In genomic region chr12:69821032-69821431, GRCh38 we compare ENCODE assay signal across 34 cellular contexts. TPM values are rescaled to one million over a fixed set of nuclear protein-coding genes. Genes with fewer than 3 reads are reported as not detected.
DNase-seq lines count a peak whose midpoint lies in the region; ATAC-seq, FAIRE-seq and TF ChIP-seq lines count a peak whose summit lies in the region.
"Had no signal": no experiment of that assay in that cellular context is flagged by ENCODE, and none has a peak within 500 bp of the region (broad histone marks: within the 10 kb centered on the region; RNA-seq: fewer than 3 reads in every experiment).

No MANE protein-coding gene starts in this region.

- H3K79me2 ChIP-seq in HepG2 (ENCODE audit: insufficient read depth, low read length) (no peaks in the 10 kb centered on the region), mammary epithelial cell (ENCODE audit: insufficient read depth, low read length) (no peaks in the 10 kb centered on the region), OCI-LY7 (ENCODE audit: insufficient read depth, low read depth, low read length) (no peaks in the 10 kb centered on the region)

- FAIRE-seq in HepG2 (lab: Jason Lieb, UNC) = no peak
- FAIRE-seq: pancreas, TTC549 had no signal

- H3K9me3 ChIP-seq in HepG2 (ENCODE audit: low read length) (no peaks in the 10 kb centered on the region), right lobe of liver (no peaks in the 10 kb centered on the region), mammary epithelial cell (replicated peaks; ENCODE audit: insufficient read depth, low read length) (no peaks in the 10 kb centered on the region), OCI-LY7 (ENCODE audit: low read length) (no peaks in the 10 kb centered on the region)
- H3K9me3 ChIP-seq: pancreas, testis, uterus had no signal

- H3K27ac ChIP-seq in HepG2 (ENCODE audit: extremely low read length, insufficient read depth, low read length) (no peak overlapping the region), right lobe of liver (no peak overlapping the region), mammary epithelial cell (ENCODE audit: insufficient read depth, low read depth, low read length) (no peak overlapping the region), OCI-LY7 (ENCODE audit: low read depth, low read length, poor library complexity, severe bottlenecking) (no peak overlapping the region)
- H3K27ac ChIP-seq: KMS-11, testis, uterus had no signal

- ATAC-seq in HepG2 = no peak
- no peak for ATAC-seq in right lobe of liver
- no peak for ATAC-seq in GM18909 (IDR thresholded peaks at IDR 0.05; ENCODE audit: poor library complexity, unreplicated experiment)
- no peak for ATAC-seq in HG03460 (IDR thresholded peaks at IDR 0.05; ENCODE audit: unreplicated experiment)

- H3K27me3 ChIP-seq in HepG2 (ENCODE audit: control insufficient read depth in 1 of 2, insufficient read depth in 2 of 2, low read length in 2 of 2) (no peaks in the 10 kb centered on the region), right lobe of liver (no peaks in the 10 kb centered on the region), mammary epithelial cell (ENCODE audit: insufficient read depth, low read length) (no peaks in the 10 kb centered on the region)
- H3K27me3 ChIP-seq: pancreas, testis, uterus had no signal

- intact Hi-C loops in HepG2 (cut with micrococcal nuclease; ENCODE audit: unreplicated experiment) = loop anchor here (10.0 kb wide), 1 partner anchor 76 kb away; no protein-coding TSS in a partner anchor
- intact Hi-C loops in right lobe of liver (cut with DNase I) = no loop called here
- intact Hi-C loops in mammary epithelial cell (cut with micrococcal nuclease) = no loop called here
- intact Hi-C loops in OCI-LY7 (cut with micrococcal nuclease; ENCODE audit: unreplicated experiment) = no loop called here

- H3K36me3 ChIP-seq in HepG2 (replicated peaks in 1 of 2; ENCODE audit: control insufficient read depth in 1 of 2, insufficient read depth in 2 of 2, low read length in 2 of 2) (no peaks in the 10 kb centered on the region), right lobe of liver (no peaks in the 10 kb centered on the region), mammary epithelial cell (ENCODE audit: insufficient read depth, low read length) (peaks cover 2% of the 10 kb centered on the region), OCI-LY7 (ENCODE audit: insufficient read depth, low read length) (peaks cover 7% of the 10 kb centered on the region; the same call in 1 of the 2 replicates)
- H3K36me3 ChIP-seq: uterus had no signal

- no TSS peak for BruUV-seq in HepG2 (replicated peaks; lab: Mats Ljungman, UMichigan)
- BruUV-seq in mammary epithelial cell (replicated peaks; lab: Mats Ljungman, UMichigan) = no TSS peak
- BruUV-seq in OCI-LY7 (replicated peaks; lab: Mats Ljungman, UMichigan) = no TSS peak

- H3K4me3 Mint-ChIP-seq in mesothelial cell of epicardium = no peak overlapping the region
- H3K4me3 Mint-ChIP-seq: activated naive CD4-positive, alpha-beta T cell treated with anti-CD3 and anti-CD28 coated beads for 36 hours; activated T-helper 1 cell treated with anti-CD3 and anti-CD28 coated beads, Interleukin-12 subunit alpha, Interleukin-12 subunit beta, Interleukin-2, Interleukin-4 antibody, amounts not matched to agents 30 ng/mL and 10 ng/mL and 1 ng/mL, durations not matched to agents 14 hours and 24 hours and 36 hours; brain; CD8-positive, alpha-beta memory T cell; memory B cell; neural crest cell; T-helper 1 cell treated with Interleukin-12 subunit alpha and Interleukin-12 subunit beta and Interleukin-4 antibody, amounts not matched to agents 30 μg/mL and 1 μg/mL, for 36 hours had no signal

- H4K20me1 ChIP-seq in HepG2 (ENCODE audit: insufficient read depth, low read length) (no peaks in the 10 kb centered on the region), mammary epithelial cell (ENCODE audit: insufficient read depth, low read length) (no peaks in the 10 kb centered on the region), OCI-LY7 (ENCODE audit: insufficient read depth, low read length) (no peaks in the 10 kb centered on the region)

- H3K9ac ChIP-seq in HepG2 (ENCODE audit: insufficient read depth, low read depth, low read length) (no peak overlapping the region), mammary epithelial cell (ENCODE audit: insufficient read depth, low read length) (no peak overlapping the region)
- H3K9ac ChIP-seq: KMS-11 had no signal

- TF ChIP-seq EP300 in HepG2 (IDR thresholded peaks at IDR 0.05; ENCODE audit: low read depth in 2 of 2, low read length in 2 of 2) = no peak
- no peak for TF ChIP-seq EP300 in HepG2 (CRISPR knock-in tag; IDR thresholded peaks at IDR 0.05; ENCODE audit: borderline replicate concordance)

- H3K9me3 Mint-ChIP-seq in mesothelial cell of epicardium = no peaks in the 10 kb centered on the region
- H3K9me3 Mint-ChIP-seq: activated T-helper 1 cell treated with anti-CD3 and anti-CD28 coated beads, Interleukin-12 subunit alpha, Interleukin-12 subunit beta, Interleukin-2, Interleukin-4 antibody, amounts not matched to agents 30 ng/mL and 10 ng/mL and 1 ng/mL, durations not matched to agents 14 hours and 24 hours and 36 hours; brain; CD8-positive, alpha-beta memory T cell; memory B cell; neural crest cell; T-helper 1 cell treated with Interleukin-12 subunit alpha and Interleukin-12 subunit beta and Interleukin-4 antibody, amounts not matched to agents 30 μg/mL and 1 μg/mL, for 36 hours had no signal

- no peaks in the 10 kb centered on the region for H3K9me2 ChIP-seq in OCI-LY7 (ENCODE audit: insufficient read depth, low read length)

- TF ChIP-seq CTCF in HepG2 (CRISPR knock-in tag; IDR thresholded peaks at IDR 0.05) = no peak
- TF ChIP-seq CTCF in right lobe of liver (IDR thresholded peaks at IDR 0.05) = no peak
- TF ChIP-seq CTCF in mammary epithelial cell (conservative IDR thresholded peaks at IDR 0.05 in 1 of 2, IDR thresholded peaks at IDR 0.05 in 1 of 2; ENCODE audit: extremely low read depth in 1 of 2, insufficient read depth in 1 of 2, low read depth in 1 of 2, low read length in 2 of 2) = no peak
- TF ChIP-seq CTCF in mesothelial cell of epicardium (IDR thresholded peaks at IDR 0.05; ENCODE audit: unreplicated experiment) = no peak
- no peak for TF ChIP-seq CTCF in OCI-LY7 (conservative IDR thresholded peaks at IDR 0.05; ENCODE audit: low read length)

- DNase-seq in HepG2 (ENCODE audit: low spot score) = no peak
- DNase-seq in right lobe of liver = no peak
- DNase-seq in mammary epithelial cell = no peak
- no peak for DNase-seq in mesothelial cell of epicardium (ENCODE audit: low spot score in 2 of 2, unreplicated experiment in 2 of 2)
- DNase-seq in occipital lobe (lab: John Stamatoyannopoulos, UW) = no peak
- DNase-seq in OCI-LY7 (ENCODE audit: low spot score) = no peak
- DNase-seq: activated CD4-positive, alpha-beta T cell treated with anti-CD3 and anti-CD28 coated beads, Interleukin-2, amount 50 U/mL, for 48 hours; activated CD4-positive, CD25-positive, alpha-beta regulatory T cell; activated CD8-positive, alpha-beta memory T cell treated with anti-CD3 and anti-CD28 coated beads, Interleukin-2, amount 50 U/mL, for 4 hours; activated naive CD4-positive, alpha-beta T cell treated with anti-CD3 and anti-CD28 coated beads for 36 hours; CD8-positive, alpha-beta memory T cell; effector CD4-positive, alpha-beta T cell; EL; left cardiac atrium; NCI-H146; NCI-H774; pancreas; retina; RPMI8226; stimulated activated CD4-positive, alpha-beta T cell treated with anti-CD3 and anti-CD28 coated beads, Interleukin-1b, Interleukin-23, amount 100 ng/mL, for 48 hours; stimulated activated naive CD4-positive, alpha-beta T cell treated with Interleukin-2 at 50 U/mL for 16 hours; testis; uterus had no signal

- no peak overlapping the region for H3K4me3 ChIP-seq in HepG2 (replicated peaks in 1 of 3; ENCODE audit: insufficient read depth in 1 of 3, low read depth in 2 of 3, low read length in 3 of 3)
- H3K4me3 ChIP-seq in right lobe of liver = no peak overlapping the region
- no peak overlapping the region for H3K4me3 ChIP-seq in mammary epithelial cell (replicated peaks in 1 of 3; ENCODE audit: insufficient read depth in 1 of 3, low read depth in 2 of 3, low read length in 3 of 3)
- H3K4me3 ChIP-seq in OCI-LY7 (ENCODE audit: low read depth, low read length, poor library complexity, severe bottlenecking) = no peak overlapping the region
- H3K4me3 ChIP-seq: pancreas, testis, uterus had no signal

- TF ChIP-seq RAD21 in HepG2 (CRISPR knock-in tag; IDR thresholded peaks at IDR 0.05) = no peak

- dilution Hi-C loops in mammary epithelial cell (cut with HindIII; ENCODE audit: low sequenced_read_pairs) = no loop called here

- peaks cover 32% of the 10 kb centered on the region for H3K4me1 Mint-ChIP-seq in mesothelial cell of epicardium
- H3K4me1 Mint-ChIP-seq: CD8-positive, alpha-beta memory T cell; memory B cell; neural crest cell had no signal

- POLR2A ChIA-PET in HepG2 (lab: Yijun Ruan, JAX) = no interaction called here
- POLR2A ChIA-PET in OCI-LY7 (lab: Charles Lee) = interaction anchor here (0.6 to 1.4 kb wide), 2 partner anchors 8 to 189 kb away, joined by 4 to 5 read pairs; no protein-coding TSS in a partner anchor

- H2AFZ ChIP-seq in HepG2 (ENCODE audit: low read length) (no peak overlapping the region), mammary epithelial cell (ENCODE audit: low read depth, low read length) (peak overlapping the region; percentile 8), OCI-LY7 (ENCODE audit: low read length) (no peak overlapping the region)

- in situ Hi-C loops in HepG2 (cut with HindIII; ENCODE audit: extremely low pct_ligation_motif_present, low pct_unique_long_range_greater_than_20kb) (no loop called here), mammary epithelial cell (cut with MboI; ENCODE audit: low sequenced_read_pairs in 2 of 2) (no loop called here)

- H3K4me1 ChIP-seq in HepG2 (ENCODE audit: insufficient read depth, low read length) (no peaks in the 10 kb centered on the region), right lobe of liver (peaks cover 0 to 11% (median 4%) of the 10 kb centered on the region in 4 donors), mammary epithelial cell (ENCODE audit: insufficient read depth, low read length) (peaks cover 19% of the 10 kb centered on the region), OCI-LY7 (ENCODE audit: insufficient read depth, low read length, poor library complexity, severe bottlenecking) (no peaks in the 10 kb centered on the region)
- H3K4me1 ChIP-seq: pancreas, testis, uterus had no signal

- CTCF ChIA-PET in HepG2 (lab: Yijun Ruan, JAX; ENCODE audit: low intra/inter-chr PET ratio, low total read pairs) = no interaction called here
- CTCF ChIA-PET in mammary epithelial cell (lab: Charles Lee; ENCODE audit: low non-redundant PET) = no interaction called here
- CTCF ChIA-PET in OCI-LY7 (lab: Charles Lee; ENCODE audit: unreplicated experiment) = no interaction called here

- no peaks in the 10 kb centered on the region for H3K27me3 Mint-ChIP-seq in mesothelial cell of epicardium (ENCODE audit: low read depth)
- H3K27me3 Mint-ChIP-seq: brain, memory B cell had no signal

- peaks cover 3% of the 10 kb centered on the region for H3K36me3 Mint-ChIP-seq in mesothelial cell of epicardium
- H3K36me3 Mint-ChIP-seq: brain had no signal

- H3K27ac Mint-ChIP-seq in mesothelial cell of epicardium = peak overlapping the region; percentile 91
- H3K27ac Mint-ChIP-seq: activated naive CD4-positive, alpha-beta T cell treated with anti-CD3 and anti-CD28 coated beads for 36 hours; activated T-helper 1 cell treated with anti-CD3 and anti-CD28 coated beads, Interleukin-12 subunit alpha, Interleukin-12 subunit beta, Interleukin-2, Interleukin-4 antibody, amounts not matched to agents 30 ng/mL and 10 ng/mL and 1 ng/mL, durations not matched to agents 14 hours and 24 hours and 36 hours; CD8-positive, alpha-beta memory T cell; memory B cell; T-helper 1 cell treated with Interleukin-12 subunit alpha and Interleukin-12 subunit beta and Interleukin-4 antibody, amounts not matched to agents 30 μg/mL and 1 μg/mL, for 36 hours had no signal

- H3K4me2 ChIP-seq in HepG2 (ENCODE audit: low read depth, low read length) = no peak overlapping the region
- H3K4me2 ChIP-seq in mammary epithelial cell (ENCODE audit: insufficient read depth, low read depth, low read length) = peak overlapping the region; percentile 17
- no peak overlapping the region for H3K4me2 ChIP-seq in OCI-LY7 (ENCODE audit: low read length)
- H3K4me2 ChIP-seq: KMS-11 had no signal

- 42% methylated on average over 6 of the region's 6 CpGs for WGBS in HepG2 (ENCODE audit: low lambda C conversion rate)
- WGBS in right lobe of liver (ENCODE audit: insufficient coverage, low coverage, low lambda C conversion rate, missing lambda C conversion rate) = 41% methylated on average over 4 of the region's 6 CpGs
- WGBS in mammary epithelial cell (ENCODE audit: low coverage, missing lambda C conversion rate) = 97% methylated on average over 6 of the region's 6 CpGs

- no peak for TF ChIP-seq POLR2A in HepG2 (IDR thresholded peaks at IDR 0.05; ENCODE audit: insufficient read depth in 1 of 2, low read depth in 2 of 2, low read length in 2 of 2)
- no peak for TF ChIP-seq POLR2A in right lobe of liver (IDR thresholded peaks at IDR 0.05)

RNA-seq across cellular contexts. Expression of gene MYRFL, which starts 4.0 kb away (rescaled TPM):
- total RNA-seq in HepG2 (2016; rRNA removed; fragmentation: Illumina TruSeq; extraction: Trizol) = 0.09 and 0.10 TPM in 2 replicates
- 0.35 and 0.40 TPM in 2 replicates for total RNA-seq in HepG2 (2016; cell fraction: cytosol; rRNA removed; fragmentation: Illumina TruSeq; extraction: Trizol; ENCODE audit: low read depth)
- 0.17 TPM in 1 of 2 replicates, not detected in the other for total RNA-seq in HepG2 (2016; cell fraction: insoluble cytoplasmic fraction; rRNA removed; fragmentation: Illumina TruSeq; extraction: Trizol)
- 0.19 and 0.24 TPM in 2 replicates for total RNA-seq in HepG2 (2016; cell fraction: membrane; rRNA removed; fragmentation: Illumina TruSeq; extraction: Trizol)
- 0.31 and 0.44 TPM in 2 replicates for total RNA-seq in HepG2 (2016; cell fraction: nucleus; rRNA removed; fragmentation: Illumina TruSeq; extraction: Trizol)
- polyA plus RNA-seq in HepG2 (2011; rRNA removed) = 0.11 and 0.54 TPM in 2 replicates
- 0.01 and 0.08 TPM in 2 replicates for polyA plus RNA-seq in HepG2 (2011; cell fraction: cytosol; rRNA removed)
- polyA plus RNA-seq in HepG2 (2011; cell fraction: nucleus; rRNA removed) = 0.26 and 0.48 TPM in 2 replicates
- 0.20 and 0.25 TPM in 2 replicates for polyA plus RNA-seq in HepG2 (2012)
- polyA plus RNA-seq in HepG2 (2016; cell fraction: cytosol; fragmentation: Illumina TruSeq; extraction: Trizol; ENCODE audit: low read depth) = not detected in 2 replicates
- polyA plus RNA-seq in HepG2 (2016; cell fraction: insoluble cytoplasmic fraction; fragmentation: Illumina TruSeq; extraction: Trizol; ENCODE audit: low read depth) = not detected in 2 replicates
- not detected in 2 replicates for polyA plus RNA-seq in HepG2 (2016; cell fraction: membrane; fragmentation: Illumina TruSeq; extraction: Trizol; ENCODE audit: low read depth)
- polyA plus RNA-seq in HepG2 (2016; cell fraction: nucleus; fragmentation: Illumina TruSeq; extraction: Trizol; ENCODE audit: insufficient read depth, low read depth) = 0.39 and 0.62 TPM in 2 replicates
- polyA minus RNA-seq in HepG2 (2011; rRNA and poly(A)+ RNA removed; ENCODE audit: low replicate concordance) = 0.08 TPM in 1 of 2 replicates, not detected in the other
- polyA minus RNA-seq in HepG2 (2011; cell fraction: cytosol; rRNA and poly(A)+ RNA removed) = not detected in 2 replicates
- 0.52 and 1.1 TPM in 2 replicates for polyA minus RNA-seq in HepG2 (2011; cell fraction: nucleus; rRNA and poly(A)+ RNA removed)
- total RNA-seq in right lobe of liver = under 1 TPM in 4 of 6 experiments, not detected in 2; 0.11 to 0.21 (median 0.17) TPM
- under 1 TPM in 1 of 2 donors, not detected in 1; 0.17 TPM for total RNA-seq in mammary epithelial cell
- 0.06 TPM for polyA plus RNA-seq in mammary epithelial cell
- not detected for polyA minus RNA-seq in mammary epithelial cell
- total RNA-seq in mesothelial cell of epicardium = 0.16 to 0.18 TPM (median 0.18 TPM) in 3 replicates
- total RNA-seq in occipital lobe = 0.78 TPM
- 0.23 and 0.41 TPM in 2 replicates for total RNA-seq in OCI-LY7 (2014; rRNA removed; shearing (Covaris generic))
- total RNA-seq in OCI-LY7 (2022) = not detected in 2 replicates
- total RNA-seq: activated naive CD4-positive, alpha-beta T cell treated with anti-CD3 and anti-CD28 coated beads for 36 hours; activated T-helper 1 cell treated with anti-CD3 and anti-CD28 coated beads, Interleukin-12 subunit alpha, Interleukin-12 subunit beta, Interleukin-2, Interleukin-4 antibody, amounts not matched to agents 30 ng/mL and 10 ng/mL and 1 ng/mL, durations not matched to agents 14 hours and 24 hours and 36 hours; CD8-positive, alpha-beta memory T cell; H4; SK-MEL-5 had no signal
- polyA plus RNA-seq: CD8-positive, alpha-beta memory T cell had no signal
